In genomic region chr4:100417565-100417964, GRCh38 we compare ENCODE assay signal across 2 cellular contexts.
TF ChIP-seq lines count a peak whose summit lies in the region.

No MANE protein-coding gene starts in this region.

TF ChIP-seq in IMR-90, 13 proteins besides CTCF, POLR2A, EP300 and RAD21:
- TF ChIP-seq BHLHE40 (IDR thresholded peaks at IDR 0.05; ENCODE audit: low read depth, low read length) (no peak), MXI1 (IDR thresholded peaks at IDR 0.05; ENCODE audit: borderline replicate concordance, low read depth, low read length) (no peak), MAZ (IDR thresholded peaks at IDR 0.05; ENCODE audit: borderline replicate concordance, low read depth, low read length) (no peak), MAFK (IDR thresholded peaks at IDR 0.05; ENCODE audit: low read depth, low read length) (no peak), CEBPB (IDR thresholded peaks at IDR 0.05; ENCODE audit: low read depth, low read length) (no peak), NFE2L2 (IDR thresholded peaks at IDR 0.05; ENCODE audit: low read depth, low read length) (no peak), ELK1 (IDR thresholded peaks at IDR 0.05; ENCODE audit: borderline replicate concordance, low read depth, low read length) (no peak)

TF ChIP-seq in H1, 55 proteins besides CTCF, POLR2A, EP300 and RAD21:
- TF ChIP-seq SUZ12 (IDR thresholded peaks at IDR 0.05; ENCODE audit: low read length) (no peak), RXRA (IDR thresholded peaks at IDR 0.05; ENCODE audit: insufficient read depth, low read depth, low read length) (no peak), NANOG (IDR thresholded peaks at IDR 0.05; ENCODE audit: insufficient read depth, low read depth, low read length, poor library complexity, severe bottlenecking) (no peak), CHD1 (IDR thresholded peaks at IDR 0.05; ENCODE audit: low read depth, low read length) (no peak), CBX8 (IDR thresholded peaks at IDR 0.05; ENCODE audit: borderline replicate concordance, low read depth, low read length) (no peak), SP1 (IDR thresholded peaks at IDR 0.05; ENCODE audit: low read depth, low read length) (no peak), RFX5 (IDR thresholded peaks at IDR 0.05; ENCODE audit: borderline replicate concordance, low read depth, low read length) (no peak), GABPA (IDR thresholded peaks at IDR 0.05; ENCODE audit: borderline replicate concordance, insufficient read depth, low read length) (no peak), EZH2 (IDR thresholded peaks at IDR 0.05; ENCODE audit: low read depth, low read length, severe bottlenecking) (no peak), CHD2 (IDR thresholded peaks at IDR 0.05; ENCODE audit: low read length) (no peak), SP4 (IDR thresholded peaks at IDR 0.05; ENCODE audit: low read length) (no peak), CREB1 (IDR thresholded peaks at IDR 0.05) (no peak)
- TF ChIP-seq, protein P1, sequence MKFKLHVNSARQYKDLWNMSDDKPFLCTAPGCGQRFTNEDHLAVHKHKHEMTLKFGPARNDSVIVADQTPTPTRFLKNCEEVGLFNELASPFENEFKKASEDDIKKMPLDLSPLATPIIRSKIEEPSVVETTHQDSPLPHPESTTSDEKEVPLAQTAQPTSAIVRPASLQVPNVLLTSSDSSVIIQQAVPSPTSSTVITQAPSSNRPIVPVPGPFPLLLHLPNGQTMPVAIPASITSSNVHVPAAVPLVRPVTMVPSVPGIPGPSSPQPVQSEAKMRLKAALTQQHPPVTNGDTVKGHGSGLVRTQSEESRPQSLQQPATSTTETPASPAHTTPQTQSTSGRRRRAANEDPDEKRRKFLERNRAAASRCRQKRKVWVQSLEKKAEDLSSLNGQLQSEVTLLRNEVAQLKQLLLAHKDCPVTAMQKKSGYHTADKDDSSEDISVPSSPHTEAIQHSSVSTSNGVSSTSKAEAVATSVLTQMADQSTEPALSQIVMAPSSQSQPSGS (IDR thresholded peaks at IDR 0.05; ENCODE audit: low read length), result no peak
